ENCODE assay signal across 3 cellular contexts in the genomic region with DNA sequence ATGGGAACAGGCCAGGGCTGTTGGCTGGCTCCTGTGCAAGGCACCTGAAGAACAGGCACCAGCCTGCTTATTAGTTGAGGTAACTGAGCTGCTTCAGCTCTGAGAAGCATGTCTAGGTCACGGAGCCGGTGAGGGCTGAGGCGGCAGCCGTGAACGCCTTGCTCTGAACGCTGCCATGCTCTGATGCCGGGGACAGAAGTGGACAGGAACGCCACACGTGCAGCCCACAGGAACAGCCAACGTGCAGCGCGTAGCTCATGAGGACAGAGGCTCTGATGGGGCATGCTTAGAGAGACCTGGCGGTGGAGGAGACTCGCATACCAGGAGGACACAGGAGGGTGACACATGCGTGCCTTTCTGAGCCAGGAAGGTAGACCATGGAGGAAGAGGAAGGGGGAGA.
TF ChIP-seq lines count a peak whose summit lies in the region.

No MANE protein-coding gene starts in this region.

TF ChIP-seq in SK-N-SH, 30 proteins besides CTCF, POLR2A, EP300 and RAD21:
- TF ChIP-seq POLR2AphosphoS5 (IDR thresholded peaks at IDR 0.05; ENCODE audit: low read depth, low read length) = 0 out of 2 replicates have a peak, but pooled peaks have one; percentile 8
- TF ChIP-seq GATA2 (CRISPR knock-in tag; IDR thresholded peaks at IDR 0.05) = no peak

TF ChIP-seq in SK-N-SH treated with all-trans-retinoic acid at 6 μM for 48 hours, 23 proteins besides CTCF, POLR2A, EP300 and RAD21:
- TF ChIP-seq BACH2 (CRISPR knock-in tag; IDR thresholded peaks at IDR 0.05; ENCODE audit: borderline replicate concordance) (no peak), PPARA (CRISPR knock-in tag; IDR thresholded peaks at IDR 0.05; ENCODE audit: borderline replicate concordance) (no peak), CREB5 (CRISPR knock-in tag; IDR thresholded peaks at IDR 0.05; ENCODE audit: low read depth) (no peak), ZNF565 (CRISPR knock-in tag; conservative IDR thresholded peaks at IDR 0.05; ENCODE audit: low read depth) (no peak), ESRRG (CRISPR knock-in tag; IDR thresholded peaks at IDR 0.05) (no peak), RARB (CRISPR knock-in tag; IDR thresholded peaks at IDR 0.05) (no peak), ZC3H10 (CRISPR knock-in tag; IDR thresholded peaks at IDR 0.05) (no peak), GLIS3 (CRISPR knock-in tag; IDR thresholded peaks at IDR 0.05) (no peak)

TF ChIP-seq in HepG2, 621 proteins besides CTCF, POLR2A, EP300 and RAD21:
- TF ChIP-seq RFXANK (CRISPR knock-in tag; IDR thresholded peaks at IDR 0.05) (no peak), ZBTB10 (CRISPR knock-in tag; IDR thresholded peaks at IDR 0.05; ENCODE audit: borderline replicate concordance) (no peak), AGO2 (optimal IDR thresholded peaks at IDR 0.05; ENCODE audit: low read depth, low read length) (peak; percentile 87), HMGA1 (CRISPR knock-in tag; conservative IDR thresholded peaks at IDR 0.05) (no peak), KLF11 (CRISPR knock-in tag; IDR thresholded peaks at IDR 0.05) (no peak), HDAC1 (CRISPR knock-in tag; IDR thresholded peaks at IDR 0.05) (no peak)
- TF ChIP-seq, protein P1, sequence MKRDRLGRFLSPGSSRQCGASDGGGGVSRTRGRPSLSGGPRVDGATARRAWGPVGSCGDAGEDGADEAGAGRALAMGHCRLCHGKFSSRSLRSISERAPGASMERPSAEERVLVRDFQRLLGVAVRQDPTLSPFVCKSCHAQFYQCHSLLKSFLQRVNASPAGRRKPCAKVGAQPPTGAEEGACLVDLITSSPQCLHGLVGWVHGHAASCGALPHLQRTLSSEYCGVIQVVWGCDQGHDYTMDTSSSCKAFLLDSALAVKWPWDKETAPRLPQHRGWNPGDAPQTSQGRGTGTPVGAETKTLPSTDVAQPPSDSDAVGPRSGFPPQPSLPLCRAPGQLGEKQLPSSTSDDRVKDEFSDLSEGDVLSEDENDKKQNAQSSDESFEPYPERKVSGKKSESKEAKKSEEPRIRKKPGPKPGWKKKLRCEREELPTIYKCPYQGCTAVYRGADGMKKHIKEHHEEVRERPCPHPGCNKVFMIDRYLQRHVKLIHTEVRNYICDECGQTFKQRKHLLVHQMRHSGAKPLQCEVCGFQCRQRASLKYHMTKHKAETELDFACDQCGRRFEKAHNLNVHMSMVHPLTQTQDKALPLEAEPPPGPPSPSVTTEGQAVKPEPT (CRISPR knock-in tag; IDR thresholded peaks at IDR 0.05; ENCODE audit: low read depth) = no peak
